ENCODE assay signal across 11 cellular contexts in the genomic region with DNA sequence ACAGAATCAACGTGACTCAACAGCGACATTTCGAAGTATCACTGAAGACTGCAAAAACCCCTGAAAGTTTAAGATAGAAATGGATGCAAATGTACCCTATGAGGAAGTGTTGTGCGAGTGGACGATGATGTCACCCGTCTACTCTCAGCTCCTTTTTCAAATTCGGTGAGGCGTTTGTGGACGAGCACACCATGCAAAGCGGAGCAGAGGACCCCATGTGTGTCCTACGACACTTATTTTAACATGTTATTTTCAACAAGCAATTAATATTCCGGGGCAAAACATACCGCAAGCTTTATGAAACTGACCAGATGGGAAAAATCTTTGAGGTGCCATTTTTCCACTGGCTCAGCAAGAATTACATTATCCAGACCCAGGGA. TPM values are rescaled to one million over a fixed set of nuclear protein-coding genes. Genes with fewer than 3 reads are reported as not detected.
DNase-seq lines count a peak whose midpoint lies in the region; ATAC-seq and TF ChIP-seq lines count a peak whose summit lies in the region.
"Had no signal": no experiment of that assay in that cellular context is flagged by ENCODE, and none has a peak within 500 bp of the region (broad histone marks: within the 10 kb centered on the region; RNA-seq: fewer than 3 reads in every experiment).

No MANE protein-coding gene starts in this region.

- ATAC-seq in foreskin keratinocyte = no peak
- no peak for ATAC-seq in GM21447 (IDR thresholded peaks at IDR 0.05; ENCODE audit: unreplicated experiment)
- ATAC-seq in HG03565 (IDR thresholded peaks at IDR 0.05; ENCODE audit: unreplicated experiment) = no peak
- ATAC-seq in GM21529 (IDR thresholded peaks at IDR 0.05; ENCODE audit: unreplicated experiment) = no peak
- no peak for ATAC-seq in left colon

- WGBS in ovary, 3 donors = 49 to 53% (median 52%) methylated on average over 13 of the region's 13 CpGs

- H3K27ac ChIP-seq in VCaP (peak overlapping the region; percentile 83), foreskin keratinocyte (peak overlapping the region; percentile 93), ovary (peak overlapping the region; percentile 87 to 96)

- TF ChIP-seq POLR2A in ovary (IDR thresholded peaks at IDR 0.05) = no peak

- DNase-seq in EH (ENCODE audit: low read depth) = peak; percentile 42
- no peak for DNase-seq in foreskin keratinocyte
- DNase-seq in ovary = peak in 2 of 5 donors; percentile 15 to 20
- DNase-seq in left colon = no peak
- DNase-seq: activated naive CD4-positive, alpha-beta T cell; KBM-7 had no signal

- TF ChIP-seq EP300 in ovary (IDR thresholded peaks at IDR 0.05) = no peak

- H3K4me1 ChIP-seq in foreskin keratinocyte (peaks cover 5% of the 10 kb centered on the region), ovary (ENCODE audit: insufficient read depth) (peaks cover 21% of the 10 kb centered on the region)

- intact Hi-C loops in ovary (cut with DNase I) = loop anchor here (2.0 to 10.0 kb wide), 7 partner anchors 67 to 150 kb away; no protein-coding TSS in a partner anchor
- intact Hi-C loops in left colon (cut with DNase I, micrococcal nuclease) = loop anchor here (10.0 kb wide), 2 partner anchors 67 to 147 kb away; no protein-coding TSS in a partner anchor

- no peaks in the 10 kb centered on the region for H3K27me3 ChIP-seq in foreskin keratinocyte
- no peaks in the 10 kb centered on the region for H3K27me3 ChIP-seq in ovary

- H3K9me3 ChIP-seq in ovary = no peaks in the 10 kb centered on the region

- no peaks in the 10 kb centered on the region for H3K36me3 ChIP-seq in ovary

- TF ChIP-seq CTCF in VCaP (conservative IDR thresholded peaks at IDR 0.05) = no peak
- no peak for TF ChIP-seq CTCF in foreskin keratinocyte (conservative IDR thresholded peaks at IDR 0.05)
- TF ChIP-seq CTCF in ovary (IDR thresholded peaks at IDR 0.05) = no peak

- peak overlapping the region; percentile 85 for H3K4me3 ChIP-seq in ovary

RNA-seq across cellular contexts. Expression of a gene that starts 2.0 kb away (rescaled TPM):
- total RNA-seq in foreskin keratinocyte (91.4 and 96.5 TPM in 2 replicates), ovary (10 to 100 TPM; 36.0 to 73.3 (median 54.5) TPM), left colon (10 to 100 TPM; 11.6 to 13.3 TPM)
- polyA plus RNA-seq in foreskin keratinocyte (26.9 and 28.0 TPM in 2 replicates), ovary (100 to 1,000 TPM in 1 of 2 donors, 10 to 100 TPM in 1; 39.2 to 116 TPM)
- total RNA-seq: OCI-LY7 had no signal
